Comparison of ENCODE assay signal across 1 cellular context in the genomic region with DNA sequence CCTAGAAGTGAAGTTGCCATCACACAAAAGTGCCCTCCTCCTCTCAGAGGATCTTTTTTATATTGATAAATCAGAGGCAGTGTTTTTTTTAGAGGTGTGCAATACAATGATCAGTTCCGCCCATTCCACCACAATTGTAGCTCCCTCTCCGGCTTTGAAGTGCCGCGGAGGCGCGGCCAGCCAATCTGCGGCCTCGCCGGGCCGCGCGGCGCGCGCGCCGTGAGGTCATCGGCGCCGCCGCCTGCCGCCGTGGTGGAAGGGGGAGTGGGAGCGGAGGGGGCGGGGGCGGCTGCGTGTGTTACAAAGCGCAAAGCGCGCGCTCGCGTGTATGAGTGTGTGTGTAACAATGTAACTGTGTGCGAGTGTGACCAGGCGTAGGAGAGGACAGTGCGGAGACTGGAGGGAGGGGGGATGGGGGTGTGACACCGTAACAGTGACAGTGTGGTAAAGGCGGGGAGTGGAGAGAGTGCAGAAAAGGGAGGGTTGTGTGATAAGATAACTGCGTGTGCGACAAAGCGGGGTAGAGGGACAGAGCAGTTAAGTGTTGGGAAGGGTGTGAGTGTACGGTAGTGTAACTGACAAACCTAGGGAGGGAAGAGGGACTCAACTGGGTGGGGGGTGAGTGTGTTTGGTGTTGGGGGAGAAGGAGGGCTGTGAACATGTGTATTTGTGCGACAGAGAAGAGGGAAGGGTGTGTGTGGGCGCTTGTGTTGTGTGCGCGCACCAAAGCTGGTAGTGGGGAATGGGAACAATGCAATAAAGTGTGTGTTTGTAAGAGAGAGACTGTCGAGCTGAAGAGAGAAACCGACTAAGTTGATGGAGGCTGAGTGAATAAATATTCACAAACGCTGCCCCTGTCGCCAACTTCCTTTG.
A peak's percentile ranks its signal among the peaks of the same experiment; 100 is the strongest.
TF ChIP-seq lines count a peak whose summit lies in the region.

A gene (minus strand): TSS at position 108 of the 873 bp plus-strand sequence. CDS start 88 bp downstream, at position 20.

TF ChIP-seq in H1, 55 proteins besides CTCF, POLR2A, EP300 and RAD21 (continued from another document):
- TF ChIP-seq, protein P1, sequence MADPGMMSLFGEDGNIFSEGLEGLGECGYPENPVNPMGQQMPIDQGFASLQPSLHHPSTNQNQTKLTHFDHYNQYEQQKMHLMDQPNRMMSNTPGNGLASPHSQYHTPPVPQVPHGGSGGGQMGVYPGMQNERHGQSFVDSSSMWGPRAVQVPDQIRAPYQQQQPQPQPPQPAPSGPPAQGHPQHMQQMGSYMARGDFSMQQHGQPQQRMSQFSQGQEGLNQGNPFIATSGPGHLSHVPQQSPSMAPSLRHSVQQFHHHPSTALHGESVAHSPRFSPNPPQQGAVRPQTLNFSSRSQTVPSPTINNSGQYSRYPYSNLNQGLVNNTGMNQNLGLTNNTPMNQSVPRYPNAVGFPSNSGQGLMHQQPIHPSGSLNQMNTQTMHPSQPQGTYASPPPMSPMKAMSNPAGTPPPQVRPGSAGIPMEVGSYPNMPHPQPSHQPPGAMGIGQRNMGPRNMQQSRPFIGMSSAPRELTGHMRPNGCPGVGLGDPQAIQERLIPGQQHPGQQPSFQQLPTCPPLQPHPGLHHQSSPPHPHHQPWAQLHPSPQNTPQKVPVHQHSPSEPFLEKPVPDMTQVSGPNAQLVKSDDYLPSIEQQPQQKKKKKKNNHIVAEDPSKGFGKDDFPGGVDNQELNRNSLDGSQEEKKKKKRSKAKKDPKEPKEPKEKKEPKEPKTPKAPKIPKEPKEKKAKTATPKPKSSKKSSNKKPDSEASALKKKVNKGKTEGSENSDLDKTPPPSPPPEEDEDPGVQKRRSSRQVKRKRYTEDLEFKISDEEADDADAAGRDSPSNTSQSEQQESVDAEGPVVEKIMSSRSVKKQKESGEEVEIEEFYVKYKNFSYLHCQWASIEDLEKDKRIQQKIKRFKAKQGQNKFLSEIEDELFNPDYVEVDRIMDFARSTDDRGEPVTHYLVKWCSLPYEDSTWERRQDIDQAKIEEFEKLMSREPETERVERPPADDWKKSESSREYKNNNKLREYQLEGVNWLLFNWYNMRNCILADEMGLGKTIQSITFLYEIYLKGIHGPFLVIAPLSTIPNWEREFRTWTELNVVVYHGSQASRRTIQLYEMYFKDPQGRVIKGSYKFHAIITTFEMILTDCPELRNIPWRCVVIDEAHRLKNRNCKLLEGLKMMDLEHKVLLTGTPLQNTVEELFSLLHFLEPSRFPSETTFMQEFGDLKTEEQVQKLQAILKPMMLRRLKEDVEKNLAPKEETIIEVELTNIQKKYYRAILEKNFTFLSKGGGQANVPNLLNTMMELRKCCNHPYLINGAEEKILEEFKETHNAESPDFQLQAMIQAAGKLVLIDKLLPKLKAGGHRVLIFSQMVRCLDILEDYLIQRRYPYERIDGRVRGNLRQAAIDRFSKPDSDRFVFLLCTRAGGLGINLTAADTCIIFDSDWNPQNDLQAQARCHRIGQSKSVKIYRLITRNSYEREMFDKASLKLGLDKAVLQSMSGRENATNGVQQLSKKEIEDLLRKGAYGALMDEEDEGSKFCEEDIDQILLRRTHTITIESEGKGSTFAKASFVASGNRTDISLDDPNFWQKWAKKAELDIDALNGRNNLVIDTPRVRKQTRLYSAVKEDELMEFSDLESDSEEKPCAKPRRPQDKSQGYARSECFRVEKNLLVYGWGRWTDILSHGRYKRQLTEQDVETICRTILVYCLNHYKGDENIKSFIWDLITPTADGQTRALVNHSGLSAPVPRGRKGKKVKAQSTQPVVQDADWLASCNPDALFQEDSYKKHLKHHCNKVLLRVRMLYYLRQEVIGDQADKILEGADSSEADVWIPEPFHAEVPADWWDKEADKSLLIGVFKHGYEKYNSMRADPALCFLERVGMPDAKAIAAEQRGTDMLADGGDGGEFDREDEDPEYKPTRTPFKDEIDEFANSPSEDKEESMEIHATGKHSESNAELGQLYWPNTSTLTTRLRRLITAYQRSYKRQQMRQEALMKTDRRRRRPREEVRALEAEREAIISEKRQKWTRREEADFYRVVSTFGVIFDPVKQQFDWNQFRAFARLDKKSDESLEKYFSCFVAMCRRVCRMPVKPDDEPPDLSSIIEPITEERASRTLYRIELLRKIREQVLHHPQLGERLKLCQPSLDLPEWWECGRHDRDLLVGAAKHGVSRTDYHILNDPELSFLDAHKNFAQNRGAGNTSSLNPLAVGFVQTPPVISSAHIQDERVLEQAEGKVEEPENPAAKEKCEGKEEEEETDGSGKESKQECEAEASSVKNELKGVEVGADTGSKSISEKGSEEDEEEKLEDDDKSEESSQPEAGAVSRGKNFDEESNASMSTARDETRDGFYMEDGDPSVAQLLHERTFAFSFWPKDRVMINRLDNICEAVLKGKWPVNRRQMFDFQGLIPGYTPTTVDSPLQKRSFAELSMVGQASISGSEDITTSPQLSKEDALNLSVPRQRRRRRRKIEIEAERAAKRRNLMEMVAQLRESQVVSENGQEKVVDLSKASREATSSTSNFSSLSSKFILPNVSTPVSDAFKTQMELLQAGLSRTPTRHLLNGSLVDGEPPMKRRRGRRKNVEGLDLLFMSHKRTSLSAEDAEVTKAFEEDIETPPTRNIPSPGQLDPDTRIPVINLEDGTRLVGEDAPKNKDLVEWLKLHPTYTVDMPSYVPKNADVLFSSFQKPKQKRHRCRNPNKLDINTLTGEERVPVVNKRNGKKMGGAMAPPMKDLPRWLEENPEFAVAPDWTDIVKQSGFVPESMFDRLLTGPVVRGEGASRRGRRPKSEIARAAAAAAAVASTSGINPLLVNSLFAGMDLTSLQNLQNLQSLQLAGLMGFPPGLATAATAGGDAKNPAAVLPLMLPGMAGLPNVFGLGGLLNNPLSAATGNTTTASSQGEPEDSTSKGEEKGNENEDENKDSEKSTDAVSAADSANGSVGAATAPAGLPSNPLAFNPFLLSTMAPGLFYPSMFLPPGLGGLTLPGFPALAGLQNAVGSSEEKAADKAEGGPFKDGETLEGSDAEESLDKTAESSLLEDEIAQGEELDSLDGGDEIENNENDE (IDR thresholded peaks at IDR 0.05; ENCODE audit: insufficient replicate concordance, low read length): no peak
- TF ChIP-seq SUZ12 (IDR thresholded peaks at IDR 0.05; ENCODE audit: low read length): peak; percentile 56; the same call in 1 of the 2 replicates
- TF ChIP-seq CBX8 (IDR thresholded peaks at IDR 0.05; ENCODE audit: borderline replicate concordance, low read depth, low read length): no peak
- TF ChIP-seq SP4 (IDR thresholded peaks at IDR 0.05; ENCODE audit: low read length): peak; percentile 54; the same call in 1 of the 2 replicates
- TF ChIP-seq, protein P2, sequence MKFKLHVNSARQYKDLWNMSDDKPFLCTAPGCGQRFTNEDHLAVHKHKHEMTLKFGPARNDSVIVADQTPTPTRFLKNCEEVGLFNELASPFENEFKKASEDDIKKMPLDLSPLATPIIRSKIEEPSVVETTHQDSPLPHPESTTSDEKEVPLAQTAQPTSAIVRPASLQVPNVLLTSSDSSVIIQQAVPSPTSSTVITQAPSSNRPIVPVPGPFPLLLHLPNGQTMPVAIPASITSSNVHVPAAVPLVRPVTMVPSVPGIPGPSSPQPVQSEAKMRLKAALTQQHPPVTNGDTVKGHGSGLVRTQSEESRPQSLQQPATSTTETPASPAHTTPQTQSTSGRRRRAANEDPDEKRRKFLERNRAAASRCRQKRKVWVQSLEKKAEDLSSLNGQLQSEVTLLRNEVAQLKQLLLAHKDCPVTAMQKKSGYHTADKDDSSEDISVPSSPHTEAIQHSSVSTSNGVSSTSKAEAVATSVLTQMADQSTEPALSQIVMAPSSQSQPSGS (IDR thresholded peaks at IDR 0.05; ENCODE audit: low read length): peak; percentile 74; the same call in 1 of the 2 replicates
- TF ChIP-seq CEBPB (IDR thresholded peaks at IDR 0.05; ENCODE audit: low read depth, low read length): no peak
- no peak for TF ChIP-seq ZNF274 (IDR thresholded peaks at IDR 0.05; ENCODE audit: borderline replicate concordance, extremely low read depth, low read length)
- no peak for TF ChIP-seq RNF2 (IDR thresholded peaks at IDR 0.05; ENCODE audit: borderline replicate concordance, low read depth, low read length, missing control alignments, poor library complexity, severe bottlenecking)
- TF ChIP-seq, protein P3, sequence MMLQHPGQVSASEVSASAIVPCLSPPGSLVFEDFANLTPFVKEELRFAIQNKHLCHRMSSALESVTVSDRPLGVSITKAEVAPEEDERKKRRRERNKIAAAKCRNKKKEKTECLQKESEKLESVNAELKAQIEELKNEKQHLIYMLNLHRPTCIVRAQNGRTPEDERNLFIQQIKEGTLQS (IDR thresholded peaks at IDR 0.05; ENCODE audit: insufficient read depth, low read depth, low read length): peak; percentile 16; the same call in 1 of the 2 replicates
- peak; percentile 99 for TF ChIP-seq KDM4A (IDR thresholded peaks at IDR 0.05; ENCODE audit: low read depth, low read length, severe bottlenecking)
- TF ChIP-seq, protein P4, sequence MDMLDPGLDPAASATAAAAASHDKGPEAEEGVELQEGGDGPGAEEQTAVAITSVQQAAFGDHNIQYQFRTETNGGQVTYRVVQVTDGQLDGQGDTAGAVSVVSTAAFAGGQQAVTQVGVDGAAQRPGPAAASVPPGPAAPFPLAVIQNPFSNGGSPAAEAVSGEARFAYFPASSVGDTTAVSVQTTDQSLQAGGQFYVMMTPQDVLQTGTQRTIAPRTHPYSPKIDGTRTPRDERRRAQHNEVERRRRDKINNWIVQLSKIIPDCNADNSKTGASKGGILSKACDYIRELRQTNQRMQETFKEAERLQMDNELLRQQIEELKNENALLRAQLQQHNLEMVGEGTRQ (IDR thresholded peaks at IDR 0.05; ENCODE audit: low read length): no peak
- peak; percentile 48; the same call in 1 of the 2 replicates for TF ChIP-seq EGR1 (IDR thresholded peaks at IDR 0.05; ENCODE audit: borderline replicate concordance, low read depth, low read length)
- TF ChIP-seq SP2 (IDR thresholded peaks at IDR 0.05; ENCODE audit: low read length): no peak
- no peak for TF ChIP-seq KDM5A (IDR thresholded peaks at IDR 0.05; ENCODE audit: low read length)
- no peak for TF ChIP-seq GTF2F1 (IDR thresholded peaks at IDR 0.05; ENCODE audit: borderline replicate concordance, low read depth, low read length)
- TF ChIP-seq CBX5 (IDR thresholded peaks at IDR 0.05; ENCODE audit: low read depth, low read length): no peak
- TF ChIP-seq, protein P5, sequence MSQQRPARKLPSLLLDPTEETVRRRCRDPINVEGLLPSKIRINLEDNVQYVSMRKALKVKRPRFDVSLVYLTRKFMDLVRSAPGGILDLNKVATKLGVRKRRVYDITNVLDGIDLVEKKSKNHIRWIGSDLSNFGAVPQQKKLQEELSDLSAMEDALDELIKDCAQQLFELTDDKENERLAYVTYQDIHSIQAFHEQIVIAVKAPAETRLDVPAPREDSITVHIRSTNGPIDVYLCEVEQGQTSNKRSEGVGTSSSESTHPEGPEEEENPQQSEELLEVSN (IDR thresholded peaks at IDR 0.05): peak; percentile 41; the same call in 1 of the 2 replicates
- no peak for TF ChIP-seq RFX5 (IDR thresholded peaks at IDR 0.05; ENCODE audit: borderline replicate concordance, low read depth, low read length)
- TF ChIP-seq HDAC6 (IDR thresholded peaks at IDR 0.05; ENCODE audit: low read depth, low read length): no peak
- TF ChIP-seq TEAD4 (IDR thresholded peaks at IDR 0.05; ENCODE audit: low read depth, low read length): no peak
- TF ChIP-seq YY1 (IDR thresholded peaks at IDR 0.05; ENCODE audit: low read depth, low read length): 0 out of 2 replicates have a peak, but pooled peaks have one; percentile 36
- no peak for TF ChIP-seq FOSL1 (IDR thresholded peaks at IDR 0.05; ENCODE audit: insufficient read depth, low read depth, low read length)
- TF ChIP-seq TAF7 (optimal IDR thresholded peaks at IDR 0.05; ENCODE audit: borderline replicate concordance, low read depth, low read length): no peak
- TF ChIP-seq SIRT6 (IDR thresholded peaks at IDR 0.05; ENCODE audit: low read length): no peak
- TF ChIP-seq PHF8 (conservative IDR thresholded peaks at IDR 0.05; ENCODE audit: low read depth, low read length): no peak
- peak; percentile 99 for TF ChIP-seq RBBP5 (IDR thresholded peaks at IDR 0.05; ENCODE audit: borderline replicate concordance, low read depth, low read length)
- TF ChIP-seq KDM1A (IDR thresholded peaks at IDR 0.05; ENCODE audit: borderline replicate concordance, low read length): peak; percentile 18; the same call in 1 of the 2 replicates
- TF ChIP-seq TCF12 (IDR thresholded peaks at IDR 0.05; ENCODE audit: low read depth, low read length): no peak
- TF ChIP-seq BRCA1 (IDR thresholded peaks at IDR 0.05; ENCODE audit: low read depth, low read length): no peak
TF ChIP-seq in H1: peak in this region for 20.
